ENCODE assay signal across 8 cellular contexts in the genomic region with DNA sequence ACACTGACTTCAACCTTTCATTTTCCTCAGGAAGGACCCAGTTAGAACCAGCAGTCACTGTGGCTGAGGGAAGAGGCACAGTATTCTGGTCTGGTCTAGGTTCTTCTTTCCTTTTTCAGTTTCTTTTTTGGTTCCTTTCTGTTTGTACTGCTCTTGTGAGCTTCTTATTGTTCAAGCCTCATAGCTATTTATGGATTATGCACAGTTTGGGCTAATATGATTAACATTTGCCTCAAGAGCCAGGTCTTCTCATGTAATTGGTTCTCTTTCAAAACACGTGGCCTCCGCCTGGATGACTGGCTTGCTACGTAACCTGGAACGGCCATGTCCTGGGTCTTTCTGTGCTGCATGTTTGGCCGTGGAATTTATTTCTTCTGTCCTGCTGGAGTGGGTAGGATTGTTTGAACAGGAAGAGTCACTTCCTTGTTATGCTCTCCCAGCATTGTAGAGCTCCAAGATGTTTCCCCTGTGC. TPM values are rescaled to one million over a fixed set of nuclear protein-coding genes. Genes with fewer than 3 reads are reported as not detected.
DNase-seq lines count a peak whose midpoint lies in the region; ATAC-seq, FAIRE-seq and TF ChIP-seq lines count a peak whose summit lies in the region.

No MANE protein-coding gene starts in this region.

- peak overlapping the region; percentile 15 for H3K4me2 ChIP-seq in BLaER1

- H3K9ac ChIP-seq in BLaER1: no peak overlapping the region

- H3K27ac ChIP-seq in BLaER1 (no peak overlapping the region; the same call in 1 of the 2 replicates), muscle layer of duodenum (ENCODE audit: low read length) (peak overlapping the region; percentile 74)

- DNase-seq in bronchial epithelial cell (ENCODE audit: low read depth) (peak; percentile 86), frontal cortex (ENCODE audit: low spot score in 2 of 2) (no peak), superior temporal gyrus (ENCODE audit: extremely low spot score) (no peak)
- DNase-seq in stimulated activated CD4-positive, alpha-beta T cell treated with anti-CD3 and anti-CD28 coated beads, Interleukin-4, amount 100 ng/mL, for 1 hour: no peak

- H3K36me3 ChIP-seq in BLaER1: no peaks in the 10 kb centered on the region
- no peaks in the 10 kb centered on the region for H3K36me3 ChIP-seq in bronchial epithelial cell (ENCODE audit: control insufficient read depth, insufficient read depth, low read length)
- H3K36me3 ChIP-seq in muscle layer of duodenum (ENCODE audit: control insufficient read depth in 1 of 2, insufficient read depth in 2 of 2, low read length in 2 of 2): no peaks in the 10 kb centered on the region

- peak; percentile 68 for FAIRE-seq in bronchial epithelial cell (lab: Jason Lieb, UNC)
- FAIRE-seq in frontal cortex (lab: Jason Lieb, UNC): no peak

- H3K4me3 ChIP-seq in BLaER1 (no peak overlapping the region), bronchial epithelial cell (ENCODE audit: low read depth, low read length) (peak overlapping the region; percentile 9), muscle layer of duodenum (ENCODE audit: low read depth in 1 of 2, low read length in 2 of 2) (peak overlapping the region; percentile 33 to 40)

- no peak for TF ChIP-seq CTCF in bronchial epithelial cell (IDR thresholded peaks at IDR 0.05; ENCODE audit: insufficient read depth, low read length, severe bottlenecking)

- ATAC-seq in GM19438 (IDR thresholded peaks at IDR 0.05; ENCODE audit: low read depth, unreplicated experiment): peak; percentile 98
- peak; percentile 96 for ATAC-seq in HG03442 (IDR thresholded peaks at IDR 0.05; ENCODE audit: unreplicated experiment)

- no peaks in the 10 kb centered on the region for H4K20me1 ChIP-seq in BLaER1

- H3K9me3 ChIP-seq in BLaER1 (no peaks in the 10 kb centered on the region), muscle layer of duodenum (ENCODE audit: control insufficient read depth in 1 of 2, low read length in 2 of 2) (no peaks in the 10 kb centered on the region)

- H3K4me1 ChIP-seq in BLaER1: peaks cover 9% of the 10 kb centered on the region
- H3K4me1 ChIP-seq in muscle layer of duodenum (ENCODE audit: control insufficient read depth in 1 of 2, insufficient read depth in 2 of 2, low read length in 2 of 2): peaks cover 0 to 13% of the 10 kb centered on the region in 2 donors

- H3K27me3 ChIP-seq in BLaER1 (no peaks in the 10 kb centered on the region), bronchial epithelial cell (ENCODE audit: control insufficient read depth, insufficient read depth, low read length) (no peaks in the 10 kb centered on the region), muscle layer of duodenum (ENCODE audit: low read depth, low read length) (no peaks in the 10 kb centered on the region)

RNA-seq across cellular contexts. Expression of gene RBMS3, which starts 43.3 kb away (rescaled TPM):
- total RNA-seq in bronchial epithelial cell (3.4 and 5.9 TPM in 2 replicates), frontal cortex (11.4 TPM)
